9 cellular contexts compared by ENCODE assay signal in the genomic region with DNA sequence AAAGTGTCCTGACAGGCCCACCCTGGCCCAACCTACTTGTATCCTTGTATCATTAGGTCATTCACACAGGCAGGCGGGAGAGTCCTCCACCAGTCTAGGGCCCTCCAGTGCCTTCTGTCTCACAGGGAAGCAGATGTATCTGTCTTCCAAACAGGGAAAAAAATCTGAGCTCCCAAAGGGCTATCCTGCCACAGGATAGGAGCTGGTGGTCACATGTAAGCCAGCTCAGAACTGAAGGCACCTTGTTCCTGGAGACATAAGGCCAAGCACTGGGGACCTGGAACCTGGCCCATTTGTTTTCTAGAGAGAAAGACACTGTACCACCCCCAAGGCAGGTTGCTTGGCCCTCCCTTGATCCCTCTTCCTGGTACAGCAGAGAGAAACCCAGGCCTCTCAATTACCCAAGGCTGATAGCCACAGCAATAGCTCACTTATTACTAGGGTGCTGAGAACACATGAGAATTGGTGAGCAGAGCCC. TPM values are rescaled to one million over a fixed set of nuclear protein-coding genes. Genes with fewer than 3 reads are reported as not detected.
A peak's percentile ranks its signal among the peaks of the same experiment; 100 is the strongest.
DNase-seq lines count a peak whose midpoint lies in the region; ATAC-seq and TF ChIP-seq lines count a peak whose summit lies in the region.
"Had no signal": no experiment of that assay in that cellular context is flagged by ENCODE, and none has a peak within 500 bp of the region (broad histone marks: within the 10 kb centered on the region; RNA-seq: fewer than 3 reads in every experiment).

No MANE protein-coding gene starts in this region.

- in situ Hi-C loops in gastrocnemius medialis (cut with MboI; ENCODE audit: low sequenced_read_pairs in 4 of 4) (no loop called here), GM23248 (cut with MboI) (no loop called here)

- ATAC-seq in activated CD8-positive, alpha-beta T cell treated with anti-CD3 and anti-CD28 coated beads for 36 hours, result no peak
- ATAC-seq in gastrocnemius medialis, result no peak

- no peak for DNase-seq in activated CD4-positive, alpha-beta T cell treated with anti-CD3 and anti-CD28 coated beads, Interleukin-2, amount 10 ng/mL, durations not matched to agents 7 days and 5 days
- no peak for DNase-seq in activated CD4-positive, alpha-beta T cell treated with anti-CD3 and anti-CD28 coated beads for 1 hour
- no peak for DNase-seq in activated CD8-positive, alpha-beta T cell treated with anti-CD3 and anti-CD28 coated beads for 36 hours
- peak; percentile 21 for DNase-seq in medulla oblongata (ENCODE audit: extremely low spot score)
- DNase-seq in thyroid gland, result peak; percentile 33 to 43
- DNase-seq in gastrocnemius medialis, result no peak
- no peak for DNase-seq in SHP77 (lab: John Stamatoyannopoulos, UW)
- DNase-seq in GM23248, result no peak

- peaks cover 45% of the 10 kb centered on the region for H3K27me3 Mint-ChIP-seq in activated CD4-positive, alpha-beta T cell treated with anti-CD3 and anti-CD28 coated beads, Interleukin-2, amount 10 ng/mL, durations not matched to agents 7 days and 5 days
- peaks cover under 1% of the 10 kb centered on the region for H3K27me3 Mint-ChIP-seq in activated CD8-positive, alpha-beta T cell treated with anti-CD3 and anti-CD28 coated beads for 36 hours

- H3K27ac Mint-ChIP-seq in activated CD4-positive, alpha-beta T cell treated with anti-CD3 and anti-CD28 coated beads, Interleukin-2, amount 10 ng/mL, durations not matched to agents 7 days and 5 days, result peak overlapping the region; percentile 31
- no peak overlapping the region for H3K27ac Mint-ChIP-seq in activated CD8-positive, alpha-beta T cell treated with anti-CD3 and anti-CD28 coated beads for 36 hours

- H3K4me3 Mint-ChIP-seq in activated CD4-positive, alpha-beta T cell treated with anti-CD3 and anti-CD28 coated beads, Interleukin-2, amount 10 ng/mL, durations not matched to agents 7 days and 5 days, result peak overlapping the region; percentile 78
- H3K4me3 Mint-ChIP-seq in activated CD8-positive, alpha-beta T cell treated with anti-CD3 and anti-CD28 coated beads for 36 hours, result peak overlapping the region; percentile 78

- H3K9me3 ChIP-seq in thyroid gland (no peaks in the 10 kb centered on the region), gastrocnemius medialis (no peaks in the 10 kb centered on the region), GM23248 (ENCODE audit: low read depth) (no peaks in the 10 kb centered on the region)
- H3K9me3 ChIP-seq: neutrophil had no signal

- H2AFZ ChIP-seq in GM23248, result no peak overlapping the region

- H3K4me1 ChIP-seq in thyroid gland (peaks cover 3 to 22% of the 10 kb centered on the region in 2 donors), gastrocnemius medialis (peaks cover 0 to 6% of the 10 kb centered on the region in 2 donors), GM23248 (ENCODE audit: insufficient read depth) (0 out of 2 replicates have a peak, but pooled peaks cover 4% of the 10 kb centered on the region)

- H3K9me3 Mint-ChIP-seq in activated CD4-positive, alpha-beta T cell treated with anti-CD3 and anti-CD28 coated beads, Interleukin-2, amount 10 ng/mL, durations not matched to agents 7 days and 5 days, result no peaks in the 10 kb centered on the region
- no peaks in the 10 kb centered on the region for H3K9me3 Mint-ChIP-seq in activated CD8-positive, alpha-beta T cell treated with anti-CD3 and anti-CD28 coated beads for 36 hours

- TF ChIP-seq CTCF in activated CD8-positive, alpha-beta T cell treated with anti-CD3 and anti-CD28 coated beads for 36 hours (IDR thresholded peaks at IDR 0.05), result no peak
- TF ChIP-seq CTCF in thyroid gland (IDR thresholded peaks at IDR 0.05), result no peak
- no peak for TF ChIP-seq CTCF in gastrocnemius medialis (IDR thresholded peaks at IDR 0.05 in 4 of 5, conservative IDR thresholded peaks at IDR 0.05 in 1 of 5)

- POLR2A ChIA-PET in activated CD4-positive, alpha-beta T cell treated with anti-CD3 and anti-CD28 coated beads, Interleukin-2, amount 10 ng/mL, durations not matched to agents 7 days and 5 days (lab: Charles Lee), result no interaction called here
- POLR2A ChIA-PET in activated CD8-positive, alpha-beta T cell treated with anti-CD3 and anti-CD28 coated beads for 36 hours (lab: Charles Lee), result no interaction called here

- no peaks in the 10 kb centered on the region for H3K36me3 Mint-ChIP-seq in activated CD4-positive, alpha-beta T cell treated with anti-CD3 and anti-CD28 coated beads, Interleukin-2, amount 10 ng/mL, durations not matched to agents 7 days and 5 days (ENCODE audit: low read depth)
- H3K36me3 Mint-ChIP-seq in activated CD8-positive, alpha-beta T cell treated with anti-CD3 and anti-CD28 coated beads for 36 hours (ENCODE audit: low read depth), result no peaks in the 10 kb centered on the region

- H3K79me2 ChIP-seq in GM23248 (ENCODE audit: insufficient read depth), result no peaks in the 10 kb centered on the region

- H3K4me3 ChIP-seq in thyroid gland (replicated peaks in 1 of 3) (no peak overlapping the region), gastrocnemius medialis (no peak overlapping the region), GM23248 (no peak overlapping the region)

- H3K27ac ChIP-seq in thyroid gland (peak overlapping the region in 1 of 3 donors; percentile 54), gastrocnemius medialis (no peak overlapping the region), GM23248 (no peak overlapping the region)
- H3K27ac ChIP-seq: neutrophil had no signal

- H3K9me2 ChIP-seq in GM23248 (ENCODE audit: insufficient read depth), result no peaks in the 10 kb centered on the region

- peaks cover 13% of the 10 kb centered on the region for H3F3A ChIP-seq in GM23248 (ENCODE audit: insufficient read depth)

- H3K4me1 Mint-ChIP-seq in activated CD4-positive, alpha-beta T cell treated with anti-CD3 and anti-CD28 coated beads, Interleukin-2, amount 10 ng/mL, durations not matched to agents 7 days and 5 days, result peaks cover 20% of the 10 kb centered on the region
- peaks cover 32% of the 10 kb centered on the region for H3K4me1 Mint-ChIP-seq in activated CD8-positive, alpha-beta T cell treated with anti-CD3 and anti-CD28 coated beads for 36 hours (ENCODE audit: low read depth)

- H3K9ac ChIP-seq in GM23248, result no peak overlapping the region

- intact Hi-C loops in activated CD8-positive, alpha-beta T cell treated with anti-CD3 and anti-CD28 coated beads for 36 hours (cut with micrococcal nuclease), result no loop called here
- intact Hi-C loops in thyroid gland (cut with DNase I), result loop anchor here (10.0 kb wide), 1 partner anchor 161 kb away; the partner anchor contains the start of gene VTI1B
- intact Hi-C loops in gastrocnemius medialis (cut with DNase I; ENCODE audit: low total_unique reads), result no loop called here

- H3K27me3 ChIP-seq in thyroid gland, result no peaks in the 10 kb centered on the region
- peaks cover 0 to 4% (median 0%) of the 10 kb centered on the region in 3 donors for H3K27me3 ChIP-seq in gastrocnemius medialis
- peaks cover 28% of the 10 kb centered on the region for H3K27me3 ChIP-seq in GM23248 (replicated peaks; ENCODE audit: insufficient read depth)

- no peak overlapping the region for H3K4me2 ChIP-seq in GM23248 (ENCODE audit: unreplicated experiment)

- H4K20me1 ChIP-seq in GM23248 (ENCODE audit: insufficient read depth), result no peaks in the 10 kb centered on the region

- 93 to 100% methylated on average over 1 of the region's 1 CpG for WGBS in thyroid gland, 2 donors
- WGBS in GM23248 (ENCODE audit: low coverage in 1 of 2, low lambda C conversion rate in 2 of 2, missing lambda C conversion rate in 2 of 2), 2 experiments, result 90 to 93% methylated on average over 1 of the region's 1 CpG

- H3K36me3 ChIP-seq in thyroid gland (no peaks in the 10 kb centered on the region), gastrocnemius medialis (no peaks in the 10 kb centered on the region), GM23248 (ENCODE audit: low read depth) (no peaks in the 10 kb centered on the region)
- H3K36me3 ChIP-seq: neutrophil had no signal

- CTCF ChIA-PET in activated CD4-positive, alpha-beta T cell treated with anti-CD3 and anti-CD28 coated beads, Interleukin-2, amount 10 ng/mL, durations not matched to agents 7 days and 5 days (lab: Charles Lee), result interaction anchor here (1.0 to 3.2 kb wide), 6 partner anchors 9 to 84 kb away, joined by 3 to 8 read pairs (median 6); partner anchors contain the start of gene PLEKHH1
- CTCF ChIA-PET in activated CD8-positive, alpha-beta T cell treated with anti-CD3 and anti-CD28 coated beads for 36 hours (lab: Charles Lee), result interaction anchor here (0.9 to 6.0 kb wide), 7 partner anchors 12 to 86 kb away, joined by 3 to 33 read pairs (median 4); partner anchors contain the start of gene PLEKHH1

- TF ChIP-seq POLR2A in thyroid gland (IDR thresholded peaks at IDR 0.05), result no peak
- no peak for TF ChIP-seq POLR2A in gastrocnemius medialis (IDR thresholded peaks at IDR 0.05)

RNA-seq across cellular contexts. Expression of gene PLEKHH1, which starts 19.4 kb away (rescaled TPM):
- under 1 TPM; 0.29 to 0.50 TPM for total RNA-seq in activated CD4-positive, alpha-beta T cell treated with anti-CD3 and anti-CD28 coated beads, Interleukin-2, amount 10 ng/mL, durations not matched to agents 7 days and 5 days
- 1 to 10 TPM; 4.8 to 6.7 TPM for total RNA-seq in activated CD8-positive, alpha-beta T cell treated with anti-CD3 and anti-CD28 coated beads for 36 hours
- total RNA-seq in thyroid gland (100 to 1,000 TPM; 225 to 336 (median 241) TPM), gastrocnemius medialis (1 to 10 TPM in 3 of 4 donors, under 1 TPM in 1; 0.75 to 3.4 (median 2.5) TPM)
- total RNA-seq in GM23248 (2014; rRNA removed; shearing (Covaris generic)), result under 0.01 TPM in 1 of 2 replicates, not detected in the other
- 0.13 TPM in 1 of 2 replicates, not detected in the other for polyA plus RNA-seq in GM23248 (2016; fragmentation: Nextera tagmentation; extraction: Ambion mirVana)

RNA-seq across cellular contexts. Expression of gene TMEM229B, which starts 25.1 kb away (rescaled TPM):
- total RNA-seq in activated CD4-positive, alpha-beta T cell treated with anti-CD3 and anti-CD28 coated beads, Interleukin-2, amount 10 ng/mL, durations not matched to agents 7 days and 5 days, result 10 to 100 TPM; 24.3 to 25.1 TPM
- 1 to 10 TPM; 1.6 to 2.3 TPM for total RNA-seq in activated CD8-positive, alpha-beta T cell treated with anti-CD3 and anti-CD28 coated beads for 36 hours
- total RNA-seq in thyroid gland, result 10 to 100 TPM; 27.3 to 63.5 (median 35.0) TPM
- 1 to 10 TPM in 1 of 4 donors, under 1 TPM in 2, not detected in 1; 0.07 to 3.3 (median 0.20) TPM for total RNA-seq in gastrocnemius medialis
- 0.65 and 1.1 TPM in 2 replicates for total RNA-seq in GM23248 (2014; rRNA removed; shearing (Covaris generic))
- 0.43 and 0.48 TPM in 2 replicates for polyA plus RNA-seq in GM23248 (2016; fragmentation: Nextera tagmentation; extraction: Ambion mirVana)

Comparison
In these comparisons a context has a peak if more than half of its experiments do, and no peak if none do; other contexts are left out.
1. DNase-seq: peak in medulla oblongata (single experiment) and thyroid gland (2 of 2); none in activated CD4-positive, alpha-beta T cell treated with anti-CD3 and anti-CD28 coated beads, Interleukin-2, amount 10 ng/mL, durations not matched to agents 7 days and 5 days (single experiment), activated CD4-positive, alpha-beta T cell treated with anti-CD3 and anti-CD28 coated beads for 1 hour (single experiment), activated CD8-positive, alpha-beta T cell treated with anti-CD3 and anti-CD28 coated beads for 36 hours (single experiment), gastrocnemius medialis (0 of 2), SHP77 (0 of 2) and GM23248 (single experiment).
2. RNA of gene PLEKHH1, which starts 19.4 kb away (total RNA-seq): 225 to 336 TPM in thyroid gland; 4.8 to 6.7 TPM in activated CD8-positive, alpha-beta T cell treated with anti-CD3 and anti-CD28 coated beads for 36 hours, 0.75 to 3.4 TPM in gastrocnemius medialis, 0.29 to 0.50 TPM in activated CD4-positive, alpha-beta T cell treated with anti-CD3 and anti-CD28 coated beads, Interleukin-2, amount 10 ng/mL, durations not matched to agents 7 days and 5 days and under 0.01 TPM in GM23248; every median in the first group is over 10 times any median in the second.
3. RNA of gene TMEM229B, which starts 25.1 kb away (total RNA-seq): 27.3 to 63.5 TPM in thyroid gland and 24.3 to 25.1 TPM in activated CD4-positive, alpha-beta T cell treated with anti-CD3 and anti-CD28 coated beads, Interleukin-2, amount 10 ng/mL, durations not matched to agents 7 days and 5 days; 1.6 to 2.3 TPM in activated CD8-positive, alpha-beta T cell treated with anti-CD3 and anti-CD28 coated beads for 36 hours, 0.65 to 1.1 TPM in GM23248 and 0.07 to 3.3 TPM in gastrocnemius medialis; every median in the first group is over 4 times any median in the second.